17 cellular contexts compared by ENCODE assay signal in genomic region chr13:49985129-49985528, GRCh38.
"Had no signal": no experiment of that assay in that cellular context is flagged by ENCODE, and none has a peak within 500 bp of the region (broad histone marks: within the 10 kb centered on the region; RNA-seq: fewer than 3 reads in every experiment).

No MANE protein-coding gene starts in this region.

- H3K27ac ChIP-seq: colonic mucosa, foreskin keratinocyte, heart right ventricle, left lung, suprapubic skin had no signal

- FAIRE-seq: islet of Langerhans had no signal

- H3K36me3 Mint-ChIP-seq: natural killer cell had no signal

- H3K9me3 Mint-ChIP-seq: activated CD8-positive, alpha-beta T cell treated with anti-CD3 and anti-CD28 coated beads for 36 hours; activated naive CD8-positive, alpha-beta T cell treated with anti-CD3 and anti-CD28 coated beads, Interleukin-2, amount 50 U/mL, for 24 hours; natural killer cell; type B pancreatic cell had no signal

- H3K4me1 Mint-ChIP-seq: activated naive CD8-positive, alpha-beta T cell treated with anti-CD3 and anti-CD28 coated beads, Interleukin-2, amount 50 U/mL, for 24 hours; natural killer cell had no signal

- H3K27ac Mint-ChIP-seq: activated CD8-positive, alpha-beta T cell treated with anti-CD3 and anti-CD28 coated beads for 36 hours; activated naive CD8-positive, alpha-beta T cell treated with anti-CD3 and anti-CD28 coated beads, Interleukin-2, amount 50 U/mL, for 24 hours; natural killer cell; type B pancreatic cell had no signal

- H3K4me3 Mint-ChIP-seq: activated CD8-positive, alpha-beta T cell treated with anti-CD3 and anti-CD28 coated beads for 36 hours; activated naive CD8-positive, alpha-beta T cell treated with anti-CD3 and anti-CD28 coated beads, Interleukin-2, amount 50 U/mL, for 24 hours; natural killer cell; type B pancreatic cell had no signal

- H3K27me3 ChIP-seq: ascending aorta, colonic mucosa, foreskin keratinocyte, heart right ventricle, left lung, suprapubic skin had no signal

- H3K36me3 ChIP-seq: ascending aorta, colonic mucosa, suprapubic skin had no signal

- H3K9me3 ChIP-seq: ascending aorta, colonic mucosa, heart right ventricle, left lung, mucosa of descending colon, suprapubic skin had no signal

- DNase-seq: activated CD8-positive, alpha-beta memory T cell treated with anti-CD3 and anti-CD28 coated beads, Interleukin-2, amount 50 U/mL, for 4 hours; activated CD8-positive, alpha-beta T cell treated with anti-CD3 and anti-CD28 coated beads for 36 hours; activated naive CD4-positive, alpha-beta T cell; activated naive CD8-positive, alpha-beta T cell treated with anti-CD3 and anti-CD28 coated beads, Interleukin-2, amount 50 U/mL, for 24 hours; colonic mucosa; foreskin keratinocyte; heart right ventricle; left lung; mucosa of descending colon; natural killer cell; stimulated activated CD4-positive, alpha-beta T cell treated with anti-CD3 and anti-CD28 coated beads, Interleukin-2, amount 100 ng/mL, for 48 hours; stimulated activated naive CD4-positive, alpha-beta T cell treated with Interleukin-2 at 50 U/mL for 16 hours; T1000 had no signal

- H3K4me1 ChIP-seq: ascending aorta, colonic mucosa, foreskin keratinocyte, left lung, suprapubic skin had no signal

- H3K4me3 ChIP-seq: ascending aorta, colonic mucosa, heart right ventricle, left lung, mucosa of descending colon, suprapubic skin had no signal

- H3K27me3 Mint-ChIP-seq: activated CD8-positive, alpha-beta T cell treated with anti-CD3 and anti-CD28 coated beads for 36 hours; activated naive CD8-positive, alpha-beta T cell treated with anti-CD3 and anti-CD28 coated beads, Interleukin-2, amount 50 U/mL, for 24 hours; type B pancreatic cell had no signal
